Comparison of ENCODE assay signal across 8 cellular contexts in genomic region chr9:127611796-127612790, GRCh38. TPM values are rescaled to one million over a fixed set of nuclear protein-coding genes. Genes with fewer than 3 reads are reported as not detected.
DNase-seq lines count a peak whose midpoint lies in the region; ATAC-seq and TF ChIP-seq lines count a peak whose summit lies in the region.

TSS of gene STXBP1 (plus strand) at chr9:127612277. CDS start at chr9:127612404, 127 bp downstream.

- H3K27ac Mint-ChIP-seq in activated CD4-positive, alpha-beta T cell treated with anti-CD3 and anti-CD28 coated beads, Interleukin-2, amount 10 ng/mL, durations not matched to agents 24 days and 14 days = peak within 1 kb of the TSS; percentile 76

- peaks cover 2% of the 10 kb centered on the region for H3K36me3 Mint-ChIP-seq in activated CD4-positive, alpha-beta T cell treated with anti-CD3 and anti-CD28 coated beads, Interleukin-2, amount 10 ng/mL, durations not matched to agents 24 days and 14 days (ENCODE audit: low read depth)

- in situ Hi-C loops in GM18951 (cut with MboI; ENCODE audit: low sequenced_read_pairs, unreplicated experiment) = no loop called here

- intact Hi-C loops in activated CD4-positive, alpha-beta T cell treated with anti-CD3 and anti-CD28 coated beads, Interleukin-2, amount 10 ng/mL, durations not matched to agents 24 days and 14 days (cut with micrococcal nuclease) = loop anchor here (5.0 to 10.0 kb wide), 4 partner anchors 105 to 305 kb away; partner anchors contain the start of genes PTRH1, ST6GALNAC4 and TTC16

- no peak for TF ChIP-seq CTCF in coronary artery (IDR thresholded peaks at IDR 0.05)

- peak within 1 kb of the TSS; percentile 85 for H3K4me3 Mint-ChIP-seq in activated CD4-positive, alpha-beta T cell treated with anti-CD3 and anti-CD28 coated beads, Interleukin-2, amount 10 ng/mL, durations not matched to agents 24 days and 14 days

- H3K27me3 Mint-ChIP-seq in activated CD4-positive, alpha-beta T cell treated with anti-CD3 and anti-CD28 coated beads, Interleukin-2, amount 10 ng/mL, durations not matched to agents 24 days and 14 days = peaks cover 47% of the 10 kb centered on the region

- H3K4me3 ChIP-seq in coronary artery = peak within 1 kb of the TSS; percentile 83

- H3K4me1 Mint-ChIP-seq in activated CD4-positive, alpha-beta T cell treated with anti-CD3 and anti-CD28 coated beads, Interleukin-2, amount 10 ng/mL, durations not matched to agents 24 days and 14 days = peaks cover 27% of the 10 kb centered on the region

- peak; percentile 92 for ATAC-seq in HG03280 (IDR thresholded peaks at IDR 0.05; ENCODE audit: unreplicated experiment)
- peak; percentile 95 for ATAC-seq in left lobe of liver

- TF ChIP-seq POLR2A in GM18951 (IDR thresholded peaks at IDR 0.05; ENCODE audit: extremely low read depth, insufficient read depth, insufficient read length) = peak; percentile 46

- H3K9me3 Mint-ChIP-seq in activated CD4-positive, alpha-beta T cell treated with anti-CD3 and anti-CD28 coated beads, Interleukin-2, amount 10 ng/mL, durations not matched to agents 24 days and 14 days = no peaks in the 10 kb centered on the region

- DNase-seq in AG08395 (ENCODE audit: low spot score) (peak; percentile 97), NCI-H510A treated with DMSO at 0.1 percent for 48 hours (lab: John Stamatoyannopoulos, UW) (peak; percentile 82), coronary artery (ENCODE audit: low spot score) (peak; percentile 86), left lobe of liver (ENCODE audit: low spot score) (peak; percentile 91)
- peak; percentile 98 for DNase-seq in activated CD4-positive, alpha-beta T cell treated with anti-CD3 and anti-CD28 coated beads, Interleukin-2, amount 10 ng/mL, durations not matched to agents 24 days and 14 days
- DNase-seq in stimulated activated CD4-positive, alpha-beta T cell treated with anti-CD3 and anti-CD28 coated beads, Interleukin-2, amount 100 ng/mL, for 24 hours = peak; percentile 87 to 91

- peak within 1 kb of the TSS; percentile 85 to 89 for H3K27ac ChIP-seq in coronary artery

RNA-seq across cellular contexts. Expression of gene STXBP1, which starts in this region (rescaled TPM):
- 26.5 and 31.1 TPM in 2 replicates for total RNA-seq in activated CD4-positive, alpha-beta T cell treated with anti-CD3 and anti-CD28 coated beads, Interleukin-2, amount 10 ng/mL, durations not matched to agents 24 days and 14 days
- 3.8 TPM for total RNA-seq in left lobe of liver

Comparison
In these comparisons a context has a peak if more than half of its experiments do, and no peak if none do; other contexts are left out.
1. Peak in every context shown above with its lines: DNase-seq, ATAC-seq, H3K4me3 ChIP-seq and H3K27ac ChIP-seq.